10 cellular contexts compared by ENCODE assay signal in genomic region chr1:75932304-75932703, GRCh38. TPM values are rescaled to one million over a fixed set of nuclear protein-coding genes. Genes with fewer than 3 reads are reported as not detected.
"Had no signal": no experiment of that assay in that cellular context is flagged by ENCODE, and none has a peak within 500 bp of the region (broad histone marks: within the 10 kb centered on the region; RNA-seq: fewer than 3 reads in every experiment).

TSS of gene ASB17 (minus strand) at chr1:75932404. CDS start at chr1:75932291, 113 bp downstream.

- H3K27ac ChIP-seq: GM23248 had no signal

- H3K4me1 ChIP-seq: HAP-1 had no signal

- H3K4me3 Mint-ChIP-seq: H9, HFFc6 had no signal

- H3K4me3 ChIP-seq: GM23248, HAP-1 had no signal

- H2AFZ ChIP-seq: GM23248 had no signal

- H3K27ac Mint-ChIP-seq: H9, HFFc6 had no signal

- H3K9me3 ChIP-seq: HAP-1 had no signal

- H3K36me3 ChIP-seq: HAP-1 had no signal

- H3K4me1 Mint-ChIP-seq: H9 had no signal

- DNase-seq: GM23248, GOT3, H7, H9, HCEC 1CT, HFFc6 had no signal

- ATAC-seq: HCT116 had no signal

- H3K9me3 Mint-ChIP-seq: H9, HFFc6 had no signal

RNA-seq across cellular contexts. Expression of gene ASB17, which starts in this region (rescaled TPM):
- total RNA-seq: GM23248, H1, H4, H7, H9, HFFc6 had no signal
- polyA plus RNA-seq: GM23248, H1 had no signal
